ENCODE assay signal across 8 cellular contexts in genomic region chr1:81187636-81188035, GRCh38.
"Had no signal": no experiment of that assay in that cellular context is flagged by ENCODE, and none has a peak within 500 bp of the region (broad histone marks: within the 10 kb centered on the region; RNA-seq: fewer than 3 reads in every experiment).

No MANE protein-coding gene starts in this region.

- DNase-seq: GDM1, GF-D8 had no signal

- FAIRE-seq: G401.6, GM12878, GM12891, GM12892, GM18507, GM19239 had no signal

- H3K4me3 ChIP-seq: GM12878 had no signal

- ATAC-seq: GM12878 had no signal
